ENCODE assay signal across 13 cellular contexts in the genomic region with DNA sequence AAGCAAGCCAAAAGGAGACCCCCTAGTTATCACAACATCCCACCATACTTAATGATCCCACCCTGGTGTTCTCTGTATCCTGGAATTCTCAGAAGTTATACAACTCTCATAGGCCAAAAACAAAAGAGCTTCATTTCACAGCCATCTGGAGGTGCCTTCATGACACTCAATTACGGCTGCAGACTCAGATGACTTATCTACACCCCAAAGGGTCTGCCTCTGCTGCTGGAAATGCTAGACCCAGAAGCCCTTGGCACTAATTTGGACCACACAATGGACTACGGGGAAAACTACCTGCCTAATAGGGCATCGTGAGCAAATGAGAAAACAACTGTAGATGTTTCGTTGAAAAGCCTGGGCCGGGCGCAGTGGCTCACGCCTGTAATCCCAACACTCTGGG. TPM values are rescaled to one million over a fixed set of nuclear protein-coding genes. Genes with fewer than 3 reads are reported as not detected.
DNase-seq lines count a peak whose midpoint lies in the region; ATAC-seq and TF ChIP-seq lines count a peak whose summit lies in the region.
"Had no signal": no experiment of that assay in that cellular context is flagged by ENCODE, and none has a peak within 500 bp of the region (broad histone marks: within the 10 kb centered on the region; RNA-seq: fewer than 3 reads in every experiment).

No MANE protein-coding gene starts in this region.

- H3K9me3 ChIP-seq in breast epithelium (no peaks in the 10 kb centered on the region), T-helper 17 cell (ENCODE audit: control insufficient read depth, low read length, poor library complexity, severe bottlenecking) (no peaks in the 10 kb centered on the region), right atrium auricular region (no peaks in the 10 kb centered on the region), tibial nerve (no peaks in the 10 kb centered on the region)
- H3K9me3 ChIP-seq: tibial artery had no signal

- H3K4me3 Mint-ChIP-seq in MCF 10A (ENCODE audit: unreplicated experiment) (peak overlapping the region; percentile 29), T-helper 17 cell (peak overlapping the region; percentile 77), glutamatergic neuron (ENCODE audit: unreplicated experiment) (no peak overlapping the region)
- H3K4me3 Mint-ChIP-seq: activated CD4-positive, alpha-beta T cell treated with anti-CD3 and anti-CD28 coated beads, Interleukin-2, amount 10 ng/mL, durations not matched to agents 7 days and 5 days had no signal

- 82 to 86% methylated on average over 7 of the region's 7 CpGs for WGBS in tibial nerve, 2 donors

- TF ChIP-seq CTCF in MCF 10A (IDR thresholded peaks at IDR 0.05; ENCODE audit: unreplicated experiment): no peak
- no peak for TF ChIP-seq CTCF in breast epithelium (IDR thresholded peaks at IDR 0.05)
- no peak for TF ChIP-seq CTCF in glutamatergic neuron (IDR thresholded peaks at IDR 0.05; ENCODE audit: partially characterized antibody, unreplicated experiment)
- no peak for TF ChIP-seq CTCF in right atrium auricular region (IDR thresholded peaks at IDR 0.05)
- TF ChIP-seq CTCF in tibial nerve (IDR thresholded peaks at IDR 0.05): no peak

- H3K9me3 Mint-ChIP-seq in MCF 10A (ENCODE audit: unreplicated experiment): no peaks in the 10 kb centered on the region
- peaks cover 17% of the 10 kb centered on the region for H3K9me3 Mint-ChIP-seq in glutamatergic neuron (ENCODE audit: unreplicated experiment)
- H3K9me3 Mint-ChIP-seq: activated CD4-positive, alpha-beta T cell treated with anti-CD3 and anti-CD28 coated beads, Interleukin-2, amount 10 ng/mL, durations not matched to agents 7 days and 5 days had no signal

- peaks cover 38% of the 10 kb centered on the region for H3K36me3 Mint-ChIP-seq in MCF 10A (ENCODE audit: insufficient read depth, unreplicated experiment)
- H3K36me3 Mint-ChIP-seq in T-helper 17 cell (ENCODE audit: low read depth): no peaks in the 10 kb centered on the region
- H3K36me3 Mint-ChIP-seq in glutamatergic neuron (ENCODE audit: unreplicated experiment): peaks cover 5% of the 10 kb centered on the region

- H3K4me1 ChIP-seq in breast epithelium (peaks cover 21 to 46% of the 10 kb centered on the region in 2 donors), right atrium auricular region (peaks cover 0 to 98% of the 10 kb centered on the region in 2 donors), tibial nerve (peaks cover 7 to 100% (median 90%) of the 10 kb centered on the region in 4 donors)

- TF ChIP-seq EP300 in tibial nerve (IDR thresholded peaks at IDR 0.05): no peak

- no TSS peak for BruUV-seq in MCF 10A (replicated peaks; lab: Mats Ljungman, UMichigan)

- no peaks in the 10 kb centered on the region for H3K27me3 ChIP-seq in breast epithelium
- H3K27me3 ChIP-seq in right atrium auricular region: no peaks in the 10 kb centered on the region
- no peaks in the 10 kb centered on the region for H3K27me3 ChIP-seq in tibial nerve
- H3K27me3 ChIP-seq: tibial artery had no signal

- CTCF ChIA-PET in MCF 10A (lab: Yijun Ruan, JAX): interaction anchor here (1.2 to 3.1 kb wide), 2 partner anchors 9 to 32 kb away, joined by 4 to 12 read pairs; no protein-coding TSS in a partner anchor

- H3K27ac Mint-ChIP-seq in MCF 10A (ENCODE audit: low read depth, unreplicated experiment) (no peak overlapping the region), T-helper 17 cell (peak overlapping the region; percentile 89), glutamatergic neuron (ENCODE audit: unreplicated experiment) (peak overlapping the region; percentile 82)

- POLR2A ChIA-PET in MCF 10A (lab: Yijun Ruan, JAX): interaction anchor here (2.0 to 2.4 kb wide), 2 partner anchors 8 to 39 kb away, joined by 4 to 15 read pairs; no protein-coding TSS in a partner anchor

- no peak for DNase-seq in MCF 10A (ENCODE audit: unreplicated experiment)
- no peak for DNase-seq in breast epithelium (ENCODE audit: low spot score in 2 of 2)
- no peak for DNase-seq in T-helper 17 cell
- DNase-seq in glutamatergic neuron: no peak
- no peak for DNase-seq in Kasumi-1 (lab: John Stamatoyannopoulos, UW)
- no peak for DNase-seq in COR-L47 (lab: John Stamatoyannopoulos, UW)
- DNase-seq in right atrium auricular region (ENCODE audit: low spot score): no peak
- DNase-seq in tibial nerve (ENCODE audit: low spot score in 2 of 2): no peak
- DNase-seq: posterior cingulate gyrus, tibial artery had no signal

- ATAC-seq in T-helper 17 cell: no peak
- ATAC-seq: Panc1 had no signal

- intact Hi-C loops in MCF 10A (cut with micrococcal nuclease): no loop called here
- intact Hi-C loops in breast epithelium (cut with DNase I; ENCODE audit: low total_unique reads): no loop called here

- H3K36me3 ChIP-seq in breast epithelium: no peaks in the 10 kb centered on the region
- H3K36me3 ChIP-seq in right atrium auricular region: no peaks in the 10 kb centered on the region
- H3K36me3 ChIP-seq in tibial nerve: no peaks in the 10 kb centered on the region
- H3K36me3 ChIP-seq: tibial artery had no signal

- H3K27ac ChIP-seq in breast epithelium (peak overlapping the region in 1 of 2 donors; percentile 63), right atrium auricular region (no peak overlapping the region), tibial nerve (peak overlapping the region in 1 of 4 donors; percentile 44)

- H3K4me3 ChIP-seq in breast epithelium (no peak overlapping the region), right atrium auricular region (no peak overlapping the region), tibial nerve (no peak overlapping the region)
- H3K4me3 ChIP-seq: tibial artery had no signal

- peaks cover 61% of the 10 kb centered on the region for H3K4me1 Mint-ChIP-seq in MCF 10A (ENCODE audit: insufficient read depth, unreplicated experiment)
- peaks cover 84% of the 10 kb centered on the region for H3K4me1 Mint-ChIP-seq in T-helper 17 cell
- peaks cover 65% of the 10 kb centered on the region for H3K4me1 Mint-ChIP-seq in glutamatergic neuron (ENCODE audit: low read depth, unreplicated experiment)

- H3K27me3 Mint-ChIP-seq in MCF 10A (ENCODE audit: insufficient read depth, unreplicated experiment) (no peaks in the 10 kb centered on the region), T-helper 17 cell (no peaks in the 10 kb centered on the region), glutamatergic neuron (ENCODE audit: unreplicated experiment) (peaks cover 3% of the 10 kb centered on the region)
- H3K27me3 Mint-ChIP-seq: activated CD4-positive, alpha-beta T cell treated with anti-CD3 and anti-CD28 coated beads, Interleukin-2, amount 10 ng/mL, durations not matched to agents 7 days and 5 days had no signal

- no peak for TF ChIP-seq POLR2A in breast epithelium (IDR thresholded peaks at IDR 0.05)
- no peak for TF ChIP-seq POLR2A in tibial nerve (IDR thresholded peaks at IDR 0.05)

RNA-seq across cellular contexts. Expression of a gene that starts 40.2 kb away (rescaled TPM):
- total RNA-seq in MCF 10A (2022) (167 and 189 TPM in 2 replicates), breast epithelium (10 to 100 TPM; 25.6 to 37.5 (median 33.8) TPM), T-helper 17 cell (100 to 1,000 TPM; 120 to 123 TPM), glutamatergic neuron (ENCODE audit: unreplicated experiment) (162 TPM), right atrium auricular region (10 to 100 TPM; 23.6 to 41.0 TPM), tibial nerve (10 to 100 TPM; 34.7 to 69.6 (median 36.0) TPM)

RNA-seq across cellular contexts. Expression of a gene that starts 59.9 kb away (rescaled TPM):
- total RNA-seq in MCF 10A (2022) (0.96 and 1.1 TPM in 2 replicates), breast epithelium (under 1 TPM in 1 of 3 donors, not detected in 2; 0.29 TPM), T-helper 17 cell (not detected), glutamatergic neuron (ENCODE audit: unreplicated experiment) (0.61 TPM), right atrium auricular region (under 1 TPM; 0.52 to 0.63 TPM), tibial nerve (under 1 TPM in 1 of 4 donors, not detected in 3; 0.20 TPM)
- total RNA-seq: glomerular endothelial cell had no signal
